In the genomic region with DNA sequence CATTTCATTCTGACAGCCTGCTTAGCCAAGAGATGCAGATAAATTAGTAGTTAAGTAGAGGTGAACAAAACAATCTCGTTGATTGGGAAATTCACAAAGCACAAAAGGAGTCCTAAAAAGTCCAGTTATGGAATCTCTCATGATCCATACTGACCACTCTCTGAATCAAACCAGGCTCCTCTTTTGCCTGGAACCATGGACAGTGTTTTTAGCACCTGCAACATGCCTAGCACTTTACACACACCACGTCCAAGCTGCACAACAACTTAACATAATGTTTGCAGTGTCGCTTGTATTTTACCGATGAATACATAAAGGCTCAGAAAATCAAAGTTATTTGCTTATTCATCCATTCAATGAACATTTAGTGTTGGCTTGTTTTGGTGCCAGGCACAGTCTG, we compare ENCODE assay signal across 3 cellular contexts.
"Had no signal": no experiment of that assay in that cellular context is flagged by ENCODE, and none has a peak within 500 bp of the region (broad histone marks: within the 10 kb centered on the region; RNA-seq: fewer than 3 reads in every experiment).

No MANE protein-coding gene starts in this region.

- DNase-seq: GDM1, GF-D8 had no signal

- ATAC-seq: GM12878 had no signal

- H3K4me3 ChIP-seq: GM12878 had no signal
